Comparison of ENCODE assay signal across 11 cellular contexts in genomic region chr4:107993969-107994368, GRCh38. TPM values are rescaled to one million over a fixed set of nuclear protein-coding genes. Genes with fewer than 3 reads are reported as not detected.
DNase-seq lines count a peak whose midpoint lies in the region; ATAC-seq, FAIRE-seq and TF ChIP-seq lines count a peak whose summit lies in the region.
"Had no signal": no experiment of that assay in that cellular context is flagged by ENCODE, and none has a peak within 500 bp of the region (broad histone marks: within the 10 kb centered on the region; RNA-seq: fewer than 3 reads in every experiment).

No MANE protein-coding gene starts in this region.

- peaks cover 40 to 71% of the 10 kb centered on the region in 2 donors for H3K4me1 Mint-ChIP-seq in immature natural killer cell

- no peak overlapping the region for H3K4me3 Mint-ChIP-seq in immature natural killer cell

- ATAC-seq in GM18498 (IDR thresholded peaks at IDR 0.05; ENCODE audit: unreplicated experiment) (peak; percentile 38), GM19463 (IDR thresholded peaks at IDR 0.05; ENCODE audit: unreplicated experiment) (peak; percentile 22), HG03103 (IDR thresholded peaks at IDR 0.05; ENCODE audit: low read depth, unreplicated experiment) (peak; percentile 36)

- intact Hi-C loops in kidney (cut with DNase I): no loop called here

- DNase-seq in NCI-H2107 (lab: John Stamatoyannopoulos, UW) (no peak), kidney (no peak), immature natural killer cell (no peak)
- no peak for DNase-seq in stimulated activated CD4-positive, alpha-beta T cell treated with anti-CD3 and anti-CD28 coated beads, Interleukin-2, amount 100 ng/mL, for 24 hours
- DNase-seq: activated effector memory CD4-positive, alpha-beta T cell treated with Interleukin-2 at 50 U/mL for 16 hours; stimulated activated CD4-positive, alpha-beta T cell treated with anti-CD3 and anti-CD28 coated beads, Interleukin-4, amount 100 ng/mL, for 24 hours had no signal

- TF ChIP-seq CTCF in VCaP (conservative IDR thresholded peaks at IDR 0.05): no peak
- no peak for TF ChIP-seq CTCF in kidney (IDR thresholded peaks at IDR 0.05; ENCODE audit: borderline replicate concordance, extremely low read depth, insufficient read depth)

- H3K9me3 ChIP-seq in kidney (ENCODE audit: control insufficient read depth in 1 of 2, low read length in 2 of 2): no peaks in the 10 kb centered on the region

- H3K4me3 ChIP-seq in kidney (ENCODE audit: low read length in 2 of 2): no peak overlapping the region

- H3K27me3 Mint-ChIP-seq in immature natural killer cell (ENCODE audit: low read depth in 3 of 3): peaks cover 0 to 4% (median 0%) of the 10 kb centered on the region in 3 donors

- H3K36me3 Mint-ChIP-seq in immature natural killer cell: peaks cover 0 to 3% (median 3%) of the 10 kb centered on the region in 3 donors

- FAIRE-seq in kidney (lab: Jason Lieb, UNC): no peak

- peaks cover 7 to 11% of the 10 kb centered on the region in 2 donors for H3K4me1 ChIP-seq in kidney (ENCODE audit: control insufficient read depth in 1 of 2, insufficient read depth in 1 of 2, low read depth in 1 of 2, low read length in 2 of 2)

- H3K9me3 Mint-ChIP-seq in immature natural killer cell: no peaks in the 10 kb centered on the region

- H3K36me3 ChIP-seq in kidney (ENCODE audit: control insufficient read depth in 1 of 2, insufficient read depth in 2 of 2, low read length in 2 of 2): no peaks in the 10 kb centered on the region

- no peak overlapping the region for H3K9ac ChIP-seq in kidney (ENCODE audit: low read length in 2 of 2)

- H3K27ac ChIP-seq in VCaP: 0 out of 2 replicates have a peak overlapping the region, but pooled peaks have one; percentile 10
- H3K27ac ChIP-seq in kidney (ENCODE audit: low read depth in 2 of 2, low read length in 2 of 2): no peak overlapping the region
- H3K27ac ChIP-seq: epithelial cell of prostate had no signal

- H3K27ac Mint-ChIP-seq in immature natural killer cell: no peak overlapping the region

RNA-seq across cellular contexts. Expression of gene HADH, which starts 4.3 kb away (rescaled TPM):
- 31.4 TPM for total RNA-seq in kidney
- polyA plus RNA-seq in kidney (ENCODE audit: insufficient read depth, low read depth, low replicate concordance): 126 TPM
- polyA plus RNA-seq in immature natural killer cell: 10 to 100 TPM; 33.0 to 42.8 (median 38.1) TPM
